Comparison of ENCODE assay signal across 16 cellular contexts in the genomic region with DNA sequence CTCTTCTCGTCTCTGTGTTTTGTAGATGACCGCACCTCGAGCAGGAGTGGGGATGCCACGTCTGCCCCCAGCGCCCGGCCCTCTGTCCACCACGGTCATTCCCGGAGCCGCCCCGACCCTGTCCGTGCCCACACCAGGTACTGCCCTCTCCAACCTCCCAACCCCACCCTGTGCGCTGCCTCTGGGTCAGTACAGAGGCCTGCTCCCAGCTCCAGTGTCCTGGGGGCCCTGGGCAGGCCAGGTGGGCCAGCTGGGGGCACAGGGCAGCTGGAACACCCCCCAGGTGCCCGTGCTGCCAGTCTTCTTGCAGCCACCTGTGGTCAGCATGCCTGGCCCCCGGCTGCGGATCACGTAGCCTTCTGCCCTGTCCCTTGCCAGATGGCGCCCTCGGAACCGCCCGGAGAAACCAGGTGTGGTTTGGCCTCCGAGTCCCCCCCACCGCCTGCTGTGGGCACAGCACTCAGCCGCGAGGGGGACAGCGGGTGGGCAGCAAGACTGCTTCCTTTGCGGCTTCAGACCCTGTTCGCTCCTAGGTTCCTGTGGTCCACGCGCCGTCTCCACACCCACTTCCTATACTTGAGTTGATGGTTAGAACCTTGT.
DNase-seq lines count a peak whose midpoint lies in the region; ATAC-seq, FAIRE-seq and TF ChIP-seq lines count a peak whose summit lies in the region.
"Had no signal": no experiment of that assay in that cellular context is flagged by ENCODE, and none has a peak within 500 bp of the region (broad histone marks: within the 10 kb centered on the region; RNA-seq: fewer than 3 reads in every experiment).

No MANE protein-coding gene starts in this region.

- H3K9me3 Mint-ChIP-seq in naive thymus-derived CD8-positive, alpha-beta T cell = peaks cover 0 to 1% (median 0%) of the 10 kb centered on the region in 9 donors
- H3K9me3 Mint-ChIP-seq in stimulated activated naive CD8-positive, alpha-beta T cell treated with anti-CD3 and anti-CD28 coated beads, Interleukin-15, amount 100 ng/mL, for 72 hours = no peaks in the 10 kb centered on the region
- H3K9me3 Mint-ChIP-seq: HFFc6 had no signal

- H3K27me3 Mint-ChIP-seq in naive thymus-derived CD8-positive, alpha-beta T cell = peaks cover 5 to 25% (median 23%) of the 10 kb centered on the region in 5 donors
- peaks cover 46% of the 10 kb centered on the region for H3K27me3 Mint-ChIP-seq in stimulated activated naive CD8-positive, alpha-beta T cell treated with anti-CD3 and anti-CD28 coated beads, Interleukin-15, amount 100 ng/mL, for 72 hours

- no peak overlapping the region for H3K9ac ChIP-seq in HepG2 (ENCODE audit: insufficient read depth, low read depth, low read length)

- H3K4me2 ChIP-seq in HepG2 (ENCODE audit: low read depth, low read length) = no peak overlapping the region

- H3K36me3 ChIP-seq in HepG2 (replicated peaks in 1 of 2; ENCODE audit: control insufficient read depth in 1 of 2, insufficient read depth in 2 of 2, low read length in 2 of 2) (peaks cover 0 to 2% of the 10 kb centered on the region in 2 experiments; a peak in 3 of 5 replicates), right lobe of liver (no peaks in the 10 kb centered on the region)
- H3K36me3 ChIP-seq: BE2C had no signal

- TF ChIP-seq POLR2A in HepG2 (IDR thresholded peaks at IDR 0.05; ENCODE audit: insufficient read depth in 1 of 2, low read depth in 2 of 2, low read length in 2 of 2) (no peak), right lobe of liver (IDR thresholded peaks at IDR 0.05) (no peak)

- peaks cover 38% of the 10 kb centered on the region for H3K4me1 ChIP-seq in HepG2 (ENCODE audit: insufficient read depth, low read length)
- H3K4me1 ChIP-seq in right lobe of liver = peaks cover 0 to 6% (median 0%) of the 10 kb centered on the region in 4 donors
- H3K4me1 ChIP-seq: BE2C had no signal

- DNase-seq in HepG2 (ENCODE audit: low spot score) = no peak
- DNase-seq in right lobe of liver = no peak
- peak; percentile 35 for DNase-seq in UCSD-AML1 (lab: John Stamatoyannopoulos, UW; ENCODE audit: unreplicated experiment)
- no peak for DNase-seq in naive thymus-derived CD8-positive, alpha-beta T cell
- no peak for DNase-seq in stimulated activated naive CD8-positive, alpha-beta T cell treated with anti-CD3 and anti-CD28 coated beads, Interleukin-15, amount 100 ng/mL, for 72 hours
- no peak for DNase-seq in DMS153 (lab: John Stamatoyannopoulos, UW)
- DNase-seq: BE2C, EL, GOT3, HFFc6, KG1, NCI-H2081, SIG-M5 had no signal

- H3K9me3 ChIP-seq in HepG2 (ENCODE audit: low read length) = no peaks in the 10 kb centered on the region
- H3K9me3 ChIP-seq in right lobe of liver = no peaks in the 10 kb centered on the region
- H3K9me3 ChIP-seq: BE2C, Peyer's patch had no signal

- no TSS peak for BruUV-seq in HepG2 (replicated peaks; lab: Mats Ljungman, UMichigan)

- H3K27me3 ChIP-seq in HepG2 (ENCODE audit: control insufficient read depth in 1 of 2, insufficient read depth in 2 of 2, low read length in 2 of 2) (no peaks in the 10 kb centered on the region), right lobe of liver (no peaks in the 10 kb centered on the region)
- H3K27me3 ChIP-seq: BE2C, Peyer's patch had no signal

- H3K27ac Mint-ChIP-seq in naive thymus-derived CD8-positive, alpha-beta T cell = peak overlapping the region in 3 of 10 donors; percentile 2 to 53 (median 34)
- peak overlapping the region in 1 of 2 donors; percentile 46 for H3K27ac Mint-ChIP-seq in stimulated activated naive CD8-positive, alpha-beta T cell treated with anti-CD3 and anti-CD28 coated beads, Interleukin-15, amount 100 ng/mL, for 72 hours
- H3K27ac Mint-ChIP-seq: HFFc6 had no signal

- FAIRE-seq in HepG2 (lab: Jason Lieb, UNC) = no peak

- TF ChIP-seq EP300 in HepG2 (IDR thresholded peaks at IDR 0.05; ENCODE audit: low read depth in 2 of 2, low read length in 2 of 2) (no peak), HepG2 (CRISPR knock-in tag; IDR thresholded peaks at IDR 0.05; ENCODE audit: borderline replicate concordance) (no peak)

- WGBS in HepG2 (ENCODE audit: low lambda C conversion rate) = 97% methylated on average over 30 of the region's 30 CpGs
- WGBS in right lobe of liver (ENCODE audit: insufficient coverage, low coverage, low lambda C conversion rate, missing lambda C conversion rate) = 82% methylated on average over 15 of the region's 30 CpGs

- ATAC-seq in HepG2 (no peak), right lobe of liver (no peak), HG02884 (IDR thresholded peaks at IDR 0.05; ENCODE audit: unreplicated experiment) (no peak), GM19328 (IDR thresholded peaks at IDR 0.05; ENCODE audit: unreplicated experiment) (no peak)
- peak in 1 of 2 donors; percentile 29 for ATAC-seq in naive thymus-derived CD8-positive, alpha-beta T cell
- ATAC-seq in stimulated activated naive CD8-positive, alpha-beta T cell treated with anti-CD3 and anti-CD28 coated beads, Interleukin-15, amount 100 ng/mL, for 72 hours = peak; percentile 40

- peaks cover 11 to 16% (median 11%) of the 10 kb centered on the region in 4 donors for H3K4me1 Mint-ChIP-seq in naive thymus-derived CD8-positive, alpha-beta T cell
- peaks cover 11% of the 10 kb centered on the region for H3K4me1 Mint-ChIP-seq in stimulated activated naive CD8-positive, alpha-beta T cell treated with anti-CD3 and anti-CD28 coated beads, Interleukin-15, amount 100 ng/mL, for 72 hours

- H3K4me3 Mint-ChIP-seq in naive thymus-derived CD8-positive, alpha-beta T cell = peak overlapping the region in 6 of 10 donors; percentile 12 to 53 (median 38)
- H3K4me3 Mint-ChIP-seq in stimulated activated naive CD8-positive, alpha-beta T cell treated with anti-CD3 and anti-CD28 coated beads, Interleukin-15, amount 100 ng/mL, for 72 hours = peak overlapping the region in 1 of 2 donors; percentile 29
- H3K4me3 Mint-ChIP-seq: HFFc6 had no signal

- H3K27ac ChIP-seq in HepG2 (ENCODE audit: extremely low read length, insufficient read depth, low read length) (no peak overlapping the region), right lobe of liver (no peak overlapping the region)
- H3K27ac ChIP-seq: Peyer's patch had no signal

- intact Hi-C loops in HepG2 (cut with micrococcal nuclease; ENCODE audit: unreplicated experiment) (no loop called here), right lobe of liver (cut with DNase I) (no loop called here)

- no peak overlapping the region for H2AFZ ChIP-seq in HepG2 (ENCODE audit: low read length)

- CTCF ChIA-PET in HepG2 (lab: Yijun Ruan, JAX; ENCODE audit: low intra/inter-chr PET ratio, low total read pairs) = no interaction called here

- no peak for TF ChIP-seq CTCF in HepG2 (CRISPR knock-in tag; IDR thresholded peaks at IDR 0.05)
- TF ChIP-seq CTCF in right lobe of liver (IDR thresholded peaks at IDR 0.05) = no peak

- POLR2A ChIA-PET in HepG2 (lab: Yijun Ruan, JAX) = no interaction called here
- POLR2A ChIA-PET in naive thymus-derived CD8-positive, alpha-beta T cell (lab: Charles Lee) = no interaction called here

- in situ Hi-C loops in HepG2 (cut with HindIII; ENCODE audit: extremely low pct_ligation_motif_present, low pct_unique_long_range_greater_than_20kb) = no loop called here

- H4K20me1 ChIP-seq in HepG2 (ENCODE audit: insufficient read depth, low read length) = no peaks in the 10 kb centered on the region

- peaks cover 0 to 2% (median 0%) of the 10 kb centered on the region in 3 donors for H3K36me3 Mint-ChIP-seq in naive thymus-derived CD8-positive, alpha-beta T cell

- TF ChIP-seq RAD21 in HepG2 (CRISPR knock-in tag; IDR thresholded peaks at IDR 0.05) = no peak

- no peaks in the 10 kb centered on the region for H3K79me2 ChIP-seq in HepG2 (ENCODE audit: insufficient read depth, low read length)

- no peak overlapping the region for H3K4me3 ChIP-seq in HepG2 (replicated peaks in 1 of 3; ENCODE audit: insufficient read depth in 1 of 3, low read depth in 2 of 3, low read length in 3 of 3)
- H3K4me3 ChIP-seq in right lobe of liver = no peak overlapping the region
- H3K4me3 ChIP-seq: Peyer's patch had no signal

TF ChIP-seq in HepG2, 621 proteins besides CTCF, POLR2A, EP300 and RAD21:
- TF ChIP-seq HNRNPL (IDR thresholded peaks at IDR 0.05; ENCODE audit: low read depth, low read length) = 0 out of 2 replicates have a peak, but pooled peaks have one; percentile 42
- TF ChIP-seq, protein P1, sequence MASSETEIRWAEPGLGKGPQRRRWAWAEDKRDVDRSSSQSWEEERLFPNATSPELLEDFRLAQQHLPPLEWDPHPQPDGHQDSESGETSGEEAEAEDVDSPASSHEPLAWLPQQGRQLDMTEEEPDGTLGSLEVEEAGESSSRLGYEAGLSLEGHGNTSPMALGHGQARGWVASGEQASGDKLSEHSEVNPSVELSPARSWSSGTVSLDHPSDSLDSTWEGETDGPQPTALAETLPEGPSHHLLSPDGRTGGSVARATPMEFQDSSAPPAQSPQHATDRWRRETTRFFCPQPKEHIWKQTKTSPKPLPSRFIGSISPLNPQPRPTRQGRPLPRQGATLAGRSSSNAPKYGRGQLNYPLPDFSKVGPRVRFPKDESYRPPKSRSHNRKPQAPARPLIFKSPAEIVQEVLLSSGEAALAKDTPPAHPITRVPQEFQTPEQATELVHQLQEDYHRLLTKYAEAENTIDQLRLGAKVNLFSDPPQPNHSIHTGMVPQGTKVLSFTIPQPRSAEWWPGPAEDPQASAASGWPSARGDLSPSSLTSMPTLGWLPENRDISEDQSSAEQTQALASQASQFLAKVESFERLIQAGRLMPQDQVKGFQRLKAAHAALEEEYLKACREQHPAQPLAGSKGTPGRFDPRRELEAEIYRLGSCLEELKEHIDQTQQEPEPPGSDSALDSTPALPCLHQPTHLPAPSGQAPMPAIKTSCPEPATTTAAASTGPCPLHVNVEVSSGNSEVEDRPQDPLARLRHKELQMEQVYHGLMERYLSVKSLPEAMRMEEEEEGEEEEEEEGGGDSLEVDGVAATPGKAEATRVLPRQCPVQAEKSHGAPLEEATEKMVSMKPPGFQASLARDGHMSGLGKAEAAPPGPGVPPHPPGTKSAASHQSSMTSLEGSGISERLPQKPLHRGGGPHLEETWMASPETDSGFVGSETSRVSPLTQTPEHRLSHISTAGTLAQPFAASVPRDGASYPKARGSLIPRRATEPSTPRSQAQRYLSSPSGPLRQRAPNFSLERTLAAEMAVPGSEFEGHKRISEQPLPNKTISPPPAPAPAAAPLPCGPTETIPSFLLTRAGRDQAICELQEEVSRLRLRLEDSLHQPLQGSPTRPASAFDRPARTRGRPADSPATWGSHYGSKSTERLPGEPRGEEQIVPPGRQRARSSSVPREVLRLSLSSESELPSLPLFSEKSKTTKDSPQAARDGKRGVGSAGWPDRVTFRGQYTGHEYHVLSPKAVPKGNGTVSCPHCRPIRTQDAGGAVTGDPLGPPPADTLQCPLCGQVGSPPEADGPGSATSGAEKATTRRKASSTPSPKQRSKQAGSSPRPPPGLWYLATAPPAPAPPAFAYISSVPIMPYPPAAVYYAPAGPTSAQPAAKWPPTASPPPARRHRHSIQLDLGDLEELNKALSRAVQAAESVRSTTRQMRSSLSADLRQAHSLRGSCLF (CRISPR knock-in tag; IDR thresholded peaks at IDR 0.05; ENCODE audit: borderline replicate concordance) = no peak
